Comparison of ENCODE assay signal across 8 cellular contexts in the genomic region with DNA sequence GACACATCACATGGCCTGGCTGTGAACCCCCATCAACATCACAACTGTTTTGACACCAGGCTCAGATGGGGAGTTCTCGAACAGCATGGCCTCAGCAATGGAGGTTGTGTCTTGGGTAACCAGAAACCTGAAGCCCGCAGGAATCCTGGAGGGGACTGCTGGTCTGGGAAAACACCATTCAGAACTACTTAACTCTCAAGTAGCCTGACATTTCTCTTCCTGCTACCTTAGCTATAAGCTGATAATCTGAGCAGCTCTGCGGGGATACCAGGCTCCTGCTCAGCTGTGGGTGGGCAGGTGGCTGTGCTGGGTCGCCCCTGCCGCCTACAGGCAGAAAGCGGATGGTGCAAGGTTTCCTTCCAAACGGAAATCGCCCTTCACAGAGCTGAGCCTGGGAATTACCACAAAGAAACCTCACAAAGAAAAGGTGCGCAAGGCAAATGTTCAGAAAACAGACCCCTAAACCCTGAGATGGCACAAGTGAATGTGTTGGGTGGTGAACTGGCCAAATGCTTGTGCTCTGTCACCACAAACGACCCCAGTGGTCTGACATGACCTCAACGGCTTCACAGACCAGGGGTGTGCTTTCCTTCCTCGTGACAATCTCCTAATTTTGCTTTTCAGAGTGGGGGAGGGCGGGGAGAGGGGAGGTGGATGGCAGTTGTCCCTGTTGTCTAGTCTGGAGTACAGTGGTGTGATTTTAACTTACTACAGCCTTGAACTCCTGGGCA. TPM values are rescaled to one million over a fixed set of nuclear protein-coding genes. Genes with fewer than 3 reads are reported as not detected.
DNase-seq lines count a peak whose midpoint lies in the region; ATAC-seq and TF ChIP-seq lines count a peak whose summit lies in the region.

No MANE protein-coding gene starts in this region.

- H3K9me3 ChIP-seq in body of pancreas: no peaks in the 10 kb centered on the region

- intact Hi-C loops in body of pancreas (cut with DNase I): no loop called here

- H3K27me3 ChIP-seq in body of pancreas: no peaks in the 10 kb centered on the region

- ATAC-seq in HG02642 (IDR thresholded peaks at IDR 0.05; ENCODE audit: poor library complexity, unreplicated experiment): peak; percentile 69
- ATAC-seq in body of pancreas: peak; percentile 90

- H3K36me3 ChIP-seq in body of pancreas (replicated peaks in 1 of 2; ENCODE audit: insufficient read depth in 1 of 2, low read depth in 2 of 2): peaks cover 0 to 16% of the 10 kb centered on the region in 2 donors

- H3K4me3 ChIP-seq in body of pancreas: no peak overlapping the region

- TF ChIP-seq CTCF in body of pancreas (IDR thresholded peaks at IDR 0.05): peak; percentile 78 to 93 (median 89)

- H3K27ac ChIP-seq in body of pancreas: no peak overlapping the region

- H3K4me1 ChIP-seq in body of pancreas: peaks cover 16% of the 10 kb centered on the region

- peak; percentile 20 for DNase-seq in SKM-1 treated with dmso at 0.1 percent for 144 hours (lab: John Stamatoyannopoulos, UW; ENCODE audit: unreplicated experiment)
- DNase-seq in SKM-1 (lab: John Stamatoyannopoulos, UW; ENCODE audit: unreplicated experiment): no peak
- peak; percentile 18 for DNase-seq in NCI-H1048 (lab: John Stamatoyannopoulos, UW)
- peak in 4 of 5 experiments; percentile 10 to 66 (median 38) for DNase-seq in T-helper 2 cell
- DNase-seq in body of pancreas: peak; percentile 72 to 79 (median 76)
- peak; percentile 85 for DNase-seq in islet precursor cell
- DNase-seq in stimulated activated CD4-positive, alpha-beta T cell treated with anti-CD3 and anti-CD28 coated beads, Interleukin-1b, Interleukin-23, amount 100 ng/mL, for 4 hours (ENCODE audit: low read depth in 2 of 2): peak; percentile 30 to 38

- no peak for TF ChIP-seq POLR2A in body of pancreas (IDR thresholded peaks at IDR 0.05)

- WGBS in body of pancreas, 2 donors: 19 to 28% methylated on average over 9 to 13 of the region's 13 CpGs

RNA-seq across cellular contexts. Expression of a gene that starts 29.5 kb away (rescaled TPM):
- total RNA-seq in body of pancreas: 10 to 100 TPM; 61.3 to 84.3 TPM

RNA-seq across cellular contexts. Expression of a gene that starts 29.8 kb away (rescaled TPM):
- total RNA-seq in body of pancreas: 1 to 10 TPM; 3.0 to 6.5 TPM
